Comparison of ENCODE assay signal across 28 cellular contexts in the genomic region with DNA sequence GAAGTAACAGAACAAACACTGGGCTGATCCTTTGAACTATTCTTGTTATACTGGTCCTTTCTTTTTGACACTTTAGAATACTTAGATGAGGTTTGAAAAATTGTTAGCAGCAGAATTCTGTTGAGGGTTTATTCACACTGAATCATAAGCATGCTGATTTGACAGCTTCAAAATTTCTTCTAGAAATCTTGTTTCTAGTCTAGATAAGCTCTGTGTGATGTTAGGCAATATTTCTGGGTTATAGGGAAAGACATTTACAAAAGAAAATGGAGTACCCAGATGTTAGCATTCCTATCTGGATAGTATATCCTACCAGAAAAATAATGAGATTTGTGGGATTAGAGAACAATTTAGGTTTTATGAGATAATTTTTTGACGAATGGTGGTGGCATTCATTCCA.
"Had no signal": no experiment of that assay in that cellular context is flagged by ENCODE, and none has a peak within 500 bp of the region (broad histone marks: within the 10 kb centered on the region; RNA-seq: fewer than 3 reads in every experiment).

No MANE protein-coding gene starts in this region.

- DNase-seq: cortex of kidney; dermis blood vessel endothelial cell; dorsolateral prefrontal cortex; effector CD4-positive, alpha-beta T cell; effector CD8-positive, alpha-beta T cell; effector memory CD4-positive, alpha-beta T cell; effector memory CD8-positive, alpha-beta T cell; endodermal cell; erythroblast; esophagus squamous epithelium; foreskin fibroblast; foreskin keratinocyte; foreskin melanocyte; gastrocnemius medialis; glutamatergic neuron; head of caudate nucleus; heart left ventricle; heart right ventricle; hippocampal formation had no signal

- H3K9me3 ChIP-seq: esophagus muscularis mucosa, esophagus squamous epithelium, gastrocnemius medialis, gastroesophageal sphincter, heart left ventricle, heart right ventricle had no signal

- H3K36me3 ChIP-seq: esophagus muscularis mucosa, esophagus squamous epithelium, gastrocnemius medialis, gastroesophageal sphincter, heart left ventricle, heart right ventricle had no signal

- H3K27ac ChIP-seq: coronary artery, dorsolateral prefrontal cortex, epithelial cell of prostate, esophagus muscularis mucosa, esophagus squamous epithelium, foreskin keratinocyte, gastrocnemius medialis, gastroesophageal sphincter, heart left ventricle, heart right ventricle, hepatocyte had no signal

- H3K79me2 ChIP-seq: hepatocyte had no signal

- H2AFZ ChIP-seq: hepatocyte had no signal

- H3K27me3 ChIP-seq: dorsolateral prefrontal cortex, esophagus muscularis mucosa, esophagus squamous epithelium, foreskin keratinocyte, gastrocnemius medialis, gastroesophageal sphincter, heart left ventricle, heart right ventricle, hepatocyte had no signal

- FAIRE-seq: endometrium, endothelial cell of umbilical vein, frontal cortex had no signal

- ATAC-seq: effector memory CD8-positive, alpha-beta T cell; esophagus mucosa; foreskin keratinocyte; gastrocnemius medialis; gastroesophageal sphincter; heart left ventricle; heart right ventricle had no signal

- H3K4me2 ChIP-seq: hepatocyte had no signal

- H3K4me3 ChIP-seq: coronary artery, dorsolateral prefrontal cortex, esophagus muscularis mucosa, esophagus squamous epithelium, gastrocnemius medialis, gastroesophageal sphincter, heart left ventricle, heart right ventricle, hepatocyte had no signal

- H3K4me1 ChIP-seq: esophagus squamous epithelium had no signal
